Comparison of ENCODE assay signal across 1 cellular context in the genomic region with DNA sequence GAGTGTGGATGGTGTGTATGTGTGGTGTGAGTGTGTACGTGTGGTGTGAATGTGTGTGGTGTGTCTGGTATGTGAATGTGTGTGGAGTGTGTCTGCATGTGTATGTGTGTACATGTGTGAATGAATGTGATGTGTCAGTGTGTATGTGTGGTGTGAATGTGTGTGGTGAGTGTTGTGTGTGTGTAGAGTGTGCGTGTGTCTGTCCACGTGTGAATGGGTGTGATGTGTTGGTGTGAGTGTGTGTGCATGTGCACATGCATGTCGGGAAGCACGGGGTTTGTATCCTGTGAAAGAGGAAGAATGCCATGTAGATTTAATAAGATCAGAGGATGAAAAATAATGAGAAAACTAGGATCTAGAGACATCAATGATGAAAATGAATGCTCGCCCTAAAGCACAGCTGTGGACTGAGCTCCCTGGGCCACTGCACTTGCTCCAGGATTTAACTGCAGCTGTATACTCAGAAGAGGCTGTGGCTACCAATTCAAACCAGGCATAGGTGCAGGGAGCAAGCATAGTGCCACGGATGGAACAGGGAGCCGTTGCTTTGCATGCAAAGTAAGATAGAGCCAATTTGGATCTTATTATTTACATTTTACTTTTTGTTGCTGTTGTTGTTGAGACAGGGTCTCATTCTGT.
A peak's percentile ranks its signal among the peaks of the same experiment; 100 is the strongest.
TF ChIP-seq lines count a peak whose summit lies in the region.

No MANE protein-coding gene starts in this region.

TF ChIP-seq in GM12878, 131 proteins besides CTCF, POLR2A, EP300 and RAD21:
- TF ChIP-seq KDM1A (IDR thresholded peaks at IDR 0.05; ENCODE audit: borderline replicate concordance) (no peak), HDGF (IDR thresholded peaks at IDR 0.05) (peak; percentile 67; the same call in 1 of the 2 replicates), LARP7 (IDR thresholded peaks at IDR 0.05) (no peak), TBL1XR1 (IDR thresholded peaks at IDR 0.05; ENCODE audit: low read depth, low read length) (no peak), JUND (IDR thresholded peaks at IDR 0.05; ENCODE audit: low read depth, low read length) (no peak), NR2C1 (IDR thresholded peaks at IDR 0.05) (no peak)
- TF ChIP-seq, protein P1, sequence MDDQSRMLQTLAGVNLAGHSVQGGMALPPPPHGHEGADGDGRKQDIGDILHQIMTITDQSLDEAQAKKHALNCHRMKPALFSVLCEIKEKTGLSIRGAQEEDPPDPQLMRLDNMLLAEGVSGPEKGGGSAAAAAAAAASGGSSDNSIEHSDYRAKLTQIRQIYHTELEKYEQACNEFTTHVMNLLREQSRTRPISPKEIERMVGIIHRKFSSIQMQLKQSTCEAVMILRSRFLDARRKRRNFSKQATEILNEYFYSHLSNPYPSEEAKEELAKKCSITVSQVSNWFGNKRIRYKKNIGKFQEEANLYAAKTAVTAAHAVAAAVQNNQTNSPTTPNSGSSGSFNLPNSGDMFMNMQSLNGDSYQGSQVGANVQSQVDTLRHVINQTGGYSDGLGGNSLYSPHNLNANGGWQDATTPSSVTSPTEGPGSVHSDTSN (IDR thresholded peaks at IDR 0.05; ENCODE audit: insufficient replicate concordance, low read depth, low read length), result no peak
TF ChIP-seq in GM12878: peak in this region for 1.
